9 cellular contexts compared by ENCODE assay signal in genomic region chr14:76710093-76711010, GRCh38. TPM values are rescaled to one million over a fixed set of nuclear protein-coding genes. Genes with fewer than 3 reads are reported as not detected.
A peak's percentile ranks its signal among the peaks of the same experiment; 100 is the strongest.
DNase-seq lines count a peak whose midpoint lies in the region; ATAC-seq, FAIRE-seq and TF ChIP-seq lines count a peak whose summit lies in the region.
"Had no signal": no experiment of that assay in that cellular context is flagged by ENCODE, and none has a peak within 500 bp of the region (broad histone marks: within the 10 kb centered on the region; RNA-seq: fewer than 3 reads in every experiment).

No MANE protein-coding gene starts in this region.

- H3K27ac Mint-ChIP-seq in CD4-positive, alpha-beta memory T cell: no peak overlapping the region
- no peak overlapping the region for H3K27ac Mint-ChIP-seq in GM23338
- H3K27ac Mint-ChIP-seq: memory B cell had no signal

- H3K36me3 ChIP-seq in CD4-positive, alpha-beta memory T cell (ENCODE audit: insufficient read depth, low read length): no peaks in the 10 kb centered on the region
- no peaks in the 10 kb centered on the region for H3K36me3 ChIP-seq in GM23338 (ENCODE audit: insufficient read depth)
- peaks cover 4% of the 10 kb centered on the region for H3K36me3 ChIP-seq in right atrium auricular region
- H3K36me3 ChIP-seq in small intestine (ENCODE audit: control insufficient read depth in 2 of 2, insufficient read depth in 2 of 2, low read length in 2 of 2): no peaks in the 10 kb centered on the region

- CTCF ChIA-PET in CD4-positive, alpha-beta memory T cell (lab: Charles Lee; ENCODE audit: partially characterized antibody): interaction anchor here (0.7 to 6.7 kb wide), 33 partner anchors 8 to 386 kb away, joined by 3 to 209 read pairs (median 5); partner anchors contain the start of gene ANGEL1

- H3K4me3 Mint-ChIP-seq in CD4-positive, alpha-beta memory T cell: no peak overlapping the region
- H3K4me3 Mint-ChIP-seq in GM23338: no peak overlapping the region
- H3K4me3 Mint-ChIP-seq: memory B cell had no signal

- TF ChIP-seq CTCF in GM23338 (conservative IDR thresholded peaks at IDR 0.05; ENCODE audit: low read depth in 2 of 2) (peak; percentile 69 to 93), right atrium auricular region (IDR thresholded peaks at IDR 0.05) (peak; percentile 73 to 79)

- no peaks in the 10 kb centered on the region for H3K4me1 Mint-ChIP-seq in CD4-positive, alpha-beta memory T cell
- no peaks in the 10 kb centered on the region for H3K4me1 Mint-ChIP-seq in GM23338
- H3K4me1 Mint-ChIP-seq: memory B cell had no signal

- H3K27me3 ChIP-seq in CD4-positive, alpha-beta memory T cell (ENCODE audit: insufficient read depth, low read length): no peaks in the 10 kb centered on the region
- H3K27me3 ChIP-seq in GM23338 (ENCODE audit: insufficient read depth) (no peaks in the 10 kb centered on the region), right atrium auricular region (no peaks in the 10 kb centered on the region), small intestine (ENCODE audit: control insufficient read depth in 2 of 2, insufficient read depth in 2 of 2, low read length in 2 of 2) (no peaks in the 10 kb centered on the region)

- no peaks in the 10 kb centered on the region for H3K4me1 ChIP-seq in CD4-positive, alpha-beta memory T cell (ENCODE audit: insufficient read depth, low read length)
- H3K4me1 ChIP-seq in GM23338 (ENCODE audit: insufficient read depth): no peaks in the 10 kb centered on the region
- H3K4me1 ChIP-seq in right atrium auricular region: peaks cover 0 to 13% of the 10 kb centered on the region in 2 donors
- H3K4me1 ChIP-seq in small intestine (ENCODE audit: control insufficient read depth in 2 of 2, insufficient read depth in 1 of 2, low read depth in 1 of 2, low read length in 1 of 2): no peaks in the 10 kb centered on the region

- peaks cover 6 to 9% of the 10 kb centered on the region in 2 donors for H3K27me3 Mint-ChIP-seq in CD4-positive, alpha-beta memory T cell
- no peaks in the 10 kb centered on the region for H3K27me3 Mint-ChIP-seq in GM23338 (ENCODE audit: insufficient read depth, low read depth, poor library complexity)

- intact Hi-C loops in CD4-positive, alpha-beta memory T cell (cut with micrococcal nuclease): loop anchor here (1.0 kb wide), 4 partner anchors 74 to 360 kb away; no protein-coding TSS in a partner anchor

- no peaks in the 10 kb centered on the region for H3F3A ChIP-seq in GM23338 (replicated peaks; ENCODE audit: low read depth)

- no peaks in the 10 kb centered on the region for H3K9me3 ChIP-seq in CD4-positive, alpha-beta memory T cell (ENCODE audit: control insufficient read depth in 1 of 2, low read length in 2 of 2)
- no peaks in the 10 kb centered on the region for H3K9me3 ChIP-seq in right atrium auricular region
- no peaks in the 10 kb centered on the region for H3K9me3 ChIP-seq in small intestine (ENCODE audit: control insufficient read depth, low read depth)

- POLR2A ChIA-PET in CD4-positive, alpha-beta memory T cell (lab: Charles Lee; ENCODE audit: partially characterized antibody): interaction anchor here (1.0 to 2.2 kb wide), 3 partner anchors 59 to 101 kb away, joined by 3 to 9 read pairs (median 4); partner anchors contain the start of gene ANGEL1

- FAIRE-seq in small intestine (lab: Jason Lieb, UNC): no peak

- no peaks in the 10 kb centered on the region for H3K36me3 Mint-ChIP-seq in CD4-positive, alpha-beta memory T cell
- H3K36me3 Mint-ChIP-seq in GM23338 (ENCODE audit: low read depth): no peaks in the 10 kb centered on the region
- H3K36me3 Mint-ChIP-seq: memory B cell had no signal

- no peaks in the 10 kb centered on the region for H4K20me1 ChIP-seq in GM23338 (replicated peaks; ENCODE audit: insufficient read depth)

- WGBS in small intestine, 3 donors: 24 to 30% (median 26%) methylated on average over 12 of the region's 12 CpGs

- H3K4me3 ChIP-seq in CD4-positive, alpha-beta memory T cell (ENCODE audit: low read length in 2 of 2): no peak overlapping the region
- H3K4me3 ChIP-seq in GM23338: no peak overlapping the region
- H3K4me3 ChIP-seq in right atrium auricular region: no peak overlapping the region
- H3K4me3 ChIP-seq in small intestine (ENCODE audit: low read depth in 1 of 2, low read length in 2 of 2): no peak overlapping the region

- H2AFZ ChIP-seq in GM23338: peak overlapping the region; percentile 5; the same call in 1 of the 2 replicates

- no peaks in the 10 kb centered on the region for H3K9me2 ChIP-seq in GM23338 (ENCODE audit: insufficient read depth)

- peak in 4 of 5 donors; percentile 14 to 40 (median 26) for DNase-seq in CD4-positive, alpha-beta memory T cell
- DNase-seq in GM23338 (ENCODE audit: low spot score) (peak; percentile 71), NCI-H524 (lab: John Stamatoyannopoulos, UW) (peak; percentile 52 to 68), amniotic epithelial cell (ENCODE audit: low read depth) (peak; percentile 44), right atrium auricular region (ENCODE audit: low spot score) (no peak), small intestine (peak; percentile 39)

- ATAC-seq in GM23338 (peak; percentile 60; the same call in 2 of the 3 replicates), HG02884 (IDR thresholded peaks at IDR 0.05; ENCODE audit: unreplicated experiment) (no peak), HG03565 (IDR thresholded peaks at IDR 0.05; ENCODE audit: unreplicated experiment) (no peak)

- no peak overlapping the region for H3K4me2 ChIP-seq in GM23338

- H3K79me2 ChIP-seq in GM23338 (replicated peaks; ENCODE audit: insufficient read depth): no peaks in the 10 kb centered on the region

- H3K9me3 Mint-ChIP-seq in CD4-positive, alpha-beta memory T cell: no peaks in the 10 kb centered on the region
- no peaks in the 10 kb centered on the region; the same call in 2 of the 3 replicates for H3K9me3 Mint-ChIP-seq in GM23338
- H3K9me3 Mint-ChIP-seq: memory B cell had no signal

- H3K27ac ChIP-seq in CD4-positive, alpha-beta memory T cell (ENCODE audit: low read depth, low read length): no peak overlapping the region
- H3K27ac ChIP-seq in GM23338 (ENCODE audit: low read depth): no peak overlapping the region
- H3K27ac ChIP-seq in right atrium auricular region: no peak overlapping the region
- no peak overlapping the region for H3K27ac ChIP-seq in small intestine (ENCODE audit: low read depth in 1 of 2, low read length in 1 of 2)

TF ChIP-seq in GM23338, 12 proteins besides CTCF, POLR2A, EP300 and RAD21 (continues in another document):
- TF ChIP-seq ETS1 (IDR thresholded peaks at IDR 0.05): no peak

RNA-seq across cellular contexts. Expression of gene VASH1, which starts 50.9 kb away (rescaled TPM):
- 10 to 100 TPM in 1 of 2 experiments, 1 to 10 TPM in 1; 9.3 to 12.6 TPM for total RNA-seq in CD4-positive, alpha-beta memory T cell
- polyA plus RNA-seq in CD4-positive, alpha-beta memory T cell: 1 to 10 TPM in 1 of 2 donors, under 1 TPM in 1; 0.59 to 1.8 TPM
- 2.8 and 3.7 TPM in 2 replicates for total RNA-seq in GM23338 (2014; rRNA removed; shearing (Covaris generic))
- 0.78 and 1.4 TPM in 2 replicates for polyA plus RNA-seq in GM23338 (2016; fragmentation: Nextera tagmentation; extraction: Ambion mirVana)
- total RNA-seq in right atrium auricular region: 10 to 100 TPM; 14.3 to 26.1 TPM
- 1 to 10 TPM; 1.3 to 8.9 (median 1.6) TPM for polyA plus RNA-seq in small intestine
